Comparison of ENCODE assay signal across 8 cellular contexts in the genomic region with DNA sequence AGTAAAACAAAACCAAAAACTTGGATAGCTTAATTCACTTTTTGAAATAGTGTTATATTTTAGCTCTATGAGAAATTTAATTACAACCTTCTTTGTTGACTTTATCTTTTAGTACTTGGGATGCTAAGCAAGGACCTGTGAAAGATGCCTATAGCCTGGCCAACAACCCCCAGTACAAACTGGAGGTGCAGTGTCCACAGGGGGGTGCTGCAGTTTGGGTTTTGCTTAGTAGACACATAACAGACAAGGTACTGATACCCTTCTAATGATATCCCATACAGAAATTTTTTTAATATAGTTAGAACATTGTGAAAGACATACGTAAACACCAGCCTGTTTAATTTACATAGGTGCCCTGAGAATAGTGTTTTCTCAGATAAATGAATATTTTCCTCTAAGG. TPM values are rescaled to one million over a fixed set of nuclear protein-coding genes. Genes with fewer than 3 reads are reported as not detected.
DNase-seq lines count a peak whose midpoint lies in the region; ATAC-seq, FAIRE-seq and TF ChIP-seq lines count a peak whose summit lies in the region.

No MANE protein-coding gene starts in this region.

- peaks cover 32% of the 10 kb centered on the region for H3K36me3 Mint-ChIP-seq in activated naive CD4-positive, alpha-beta T cell treated with anti-CD3 and anti-CD28 coated beads, Interleukin-2, amount 10 ng/mL, durations not matched to agents 7 days and 5 days

- CTCF ChIA-PET in activated naive CD4-positive, alpha-beta T cell treated with anti-CD3 and anti-CD28 coated beads, Interleukin-2, amount 10 ng/mL, durations not matched to agents 7 days and 5 days (lab: Charles Lee) = interaction anchor here (0.7 to 2.3 kb wide), 3 partner anchors 41 to 165 kb away, joined by 4 to 7 read pairs (median 7); no protein-coding TSS in a partner anchor
- CTCF ChIA-PET in HepG2 (lab: Yijun Ruan, JAX; ENCODE audit: low intra/inter-chr PET ratio, low total read pairs) = no interaction called here

- in situ Hi-C loops in HepG2 (cut with HindIII; ENCODE audit: extremely low pct_ligation_motif_present, low pct_unique_long_range_greater_than_20kb) = no loop called here

- H3K9ac ChIP-seq in HepG2 (ENCODE audit: insufficient read depth, low read depth, low read length) = no peak overlapping the region

- H3K4me3 Mint-ChIP-seq in activated naive CD4-positive, alpha-beta T cell treated with anti-CD3 and anti-CD28 coated beads, Interleukin-2, amount 10 ng/mL, durations not matched to agents 7 days and 5 days = no peak overlapping the region

- intact Hi-C loops in HepG2 (cut with micrococcal nuclease; ENCODE audit: unreplicated experiment) = loop anchor here (5.0 kb wide), 1 partner anchor 34 kb away; the partner anchor contains the start of gene CAPN7

- H4K20me1 ChIP-seq in HepG2 (ENCODE audit: insufficient read depth, low read length) = no peaks in the 10 kb centered on the region

- no peak for FAIRE-seq in HepG2 (lab: Jason Lieb, UNC)

- peaks cover 5% of the 10 kb centered on the region for H3K4me1 Mint-ChIP-seq in activated naive CD4-positive, alpha-beta T cell treated with anti-CD3 and anti-CD28 coated beads, Interleukin-2, amount 10 ng/mL, durations not matched to agents 7 days and 5 days

- no peak overlapping the region for H2AFZ ChIP-seq in HepG2 (ENCODE audit: low read length)

- TF ChIP-seq POLR2A in HepG2 (IDR thresholded peaks at IDR 0.05; ENCODE audit: insufficient read depth in 1 of 2, low read depth in 2 of 2, low read length in 2 of 2) = no peak

- peak; percentile 32; the same call in 1 of the 2 replicates for TF ChIP-seq CTCF in HepG2 (CRISPR knock-in tag; IDR thresholded peaks at IDR 0.05)

- POLR2A ChIA-PET in HepG2 (lab: Yijun Ruan, JAX) = no interaction called here

- peak; percentile 70 for ATAC-seq in HepG2
- ATAC-seq in HG02588 (IDR thresholded peaks at IDR 0.05; ENCODE audit: unreplicated experiment) = no peak
- no peak for ATAC-seq in HG02678 (IDR thresholded peaks at IDR 0.05; ENCODE audit: unreplicated experiment)

- H3K79me2 ChIP-seq in HepG2 (ENCODE audit: insufficient read depth, low read length) = no peaks in the 10 kb centered on the region

- no peaks in the 10 kb centered on the region for H3K9me3 ChIP-seq in HepG2 (ENCODE audit: low read length)

- BruUV-seq in HepG2 (replicated peaks; lab: Mats Ljungman, UMichigan) = no TSS peak

- TF ChIP-seq EP300 in HepG2 (IDR thresholded peaks at IDR 0.05; ENCODE audit: low read depth in 2 of 2, low read length in 2 of 2) = no peak
- no peak for TF ChIP-seq EP300 in HepG2 (CRISPR knock-in tag; IDR thresholded peaks at IDR 0.05; ENCODE audit: borderline replicate concordance)

- no peaks in the 10 kb centered on the region for H3K9me3 Mint-ChIP-seq in activated naive CD4-positive, alpha-beta T cell treated with anti-CD3 and anti-CD28 coated beads, Interleukin-2, amount 10 ng/mL, durations not matched to agents 7 days and 5 days

- H3K36me3 ChIP-seq in HepG2 (replicated peaks in 1 of 2; ENCODE audit: control insufficient read depth in 1 of 2, insufficient read depth in 2 of 2, low read length in 2 of 2) = peaks cover 16 to 61% of the 10 kb centered on the region in 2 experiments

- 95% methylated on average over 1 of the region's 1 CpG for WGBS in HepG2 (ENCODE audit: low lambda C conversion rate)

- no peaks in the 10 kb centered on the region for H3K27me3 ChIP-seq in HepG2 (ENCODE audit: control insufficient read depth in 1 of 2, insufficient read depth in 2 of 2, low read length in 2 of 2)

- no peak overlapping the region for H3K27ac Mint-ChIP-seq in activated naive CD4-positive, alpha-beta T cell treated with anti-CD3 and anti-CD28 coated beads, Interleukin-2, amount 10 ng/mL, durations not matched to agents 7 days and 5 days

- no peak overlapping the region for H3K4me2 ChIP-seq in HepG2 (ENCODE audit: low read depth, low read length)

- no peak for TF ChIP-seq RAD21 in HepG2 (CRISPR knock-in tag; IDR thresholded peaks at IDR 0.05)

- DNase-seq in NCI-H1694 treated with DMSO at 0.1 percent for 48 hours (lab: John Stamatoyannopoulos, UW) (peak; percentile 1), NCI-H1694 (lab: John Stamatoyannopoulos, UW) (no peak), NCI-H460 (ENCODE audit: extremely low read depth, low read depth) (peak; percentile 6), HepG2 (ENCODE audit: low spot score) (no peak), occipital lobe (lab: John Stamatoyannopoulos, UW) (no peak)
- DNase-seq in activated naive CD4-positive, alpha-beta T cell treated with anti-CD3 and anti-CD28 coated beads, Interleukin-2, amount 10 ng/mL, durations not matched to agents 7 days and 5 days = peak; percentile 72

- H3K4me1 ChIP-seq in HepG2 (ENCODE audit: insufficient read depth, low read length) = no peaks in the 10 kb centered on the region

- no peak overlapping the region for H3K4me3 ChIP-seq in HepG2 (replicated peaks in 1 of 3; ENCODE audit: insufficient read depth in 1 of 3, low read depth in 2 of 3, low read length in 3 of 3)

- no peak overlapping the region for H3K27ac ChIP-seq in HepG2 (ENCODE audit: extremely low read length, insufficient read depth, low read length)

- H3K27me3 Mint-ChIP-seq in activated naive CD4-positive, alpha-beta T cell treated with anti-CD3 and anti-CD28 coated beads, Interleukin-2, amount 10 ng/mL, durations not matched to agents 7 days and 5 days = no peaks in the 10 kb centered on the region

TF ChIP-seq in HepG2, 621 proteins besides CTCF, POLR2A, EP300 and RAD21:
- TF ChIP-seq HDAC1 (CRISPR knock-in tag; IDR thresholded peaks at IDR 0.05) (no peak), MAFK (conservative IDR thresholded peaks at IDR 0.05 in 1 of 2, IDR thresholded peaks at IDR 0.05 in 1 of 2; ENCODE audit: low read length in 2 of 2) (peak in 1 of 2 experiments; percentile 24; a peak in 1 of 4 replicates), STAG1 (CRISPR knock-in tag; IDR thresholded peaks at IDR 0.05) (peak; percentile 19; the same call in 1 of the 2 replicates), ZNF609 (CRISPR knock-in tag; IDR thresholded peaks at IDR 0.05; ENCODE audit: borderline replicate concordance) (no peak)

RNA-seq across cellular contexts. Expression of gene CAPN7, which starts 35.3 kb away (rescaled TPM):
- total RNA-seq in NCI-H460 (2014; rRNA removed; shearing (Covaris generic)) = 25.1 and 30.3 TPM in 2 replicates
- 20.8 and 25.9 TPM in 2 replicates for polyA plus RNA-seq in NCI-H460 (2014; cell fraction: nucleus; rRNA removed)
- total RNA-seq in HepG2 (2016; rRNA removed; fragmentation: Illumina TruSeq; extraction: Trizol) (36.8 and 52.2 TPM in 2 replicates), occipital lobe (49.0 TPM)
- 12.2 and 14.2 TPM in 2 replicates for total RNA-seq in HepG2 (2016; cell fraction: cytosol; rRNA removed; fragmentation: Illumina TruSeq; extraction: Trizol; ENCODE audit: low read depth)
- total RNA-seq in HepG2 (2016; cell fraction: insoluble cytoplasmic fraction; rRNA removed; fragmentation: Illumina TruSeq; extraction: Trizol) = 37.8 and 54.6 TPM in 2 replicates
- 23.6 and 27.6 TPM in 2 replicates for total RNA-seq in HepG2 (2016; cell fraction: membrane; rRNA removed; fragmentation: Illumina TruSeq; extraction: Trizol)
- total RNA-seq in HepG2 (2016; cell fraction: nucleus; rRNA removed; fragmentation: Illumina TruSeq; extraction: Trizol) = 45.6 and 49.6 TPM in 2 replicates
- polyA plus RNA-seq in HepG2 (2011; rRNA removed) = 15.7 and 16.7 TPM in 2 replicates
- 9.4 and 11.4 TPM in 2 replicates for polyA plus RNA-seq in HepG2 (2011; cell fraction: cytosol; rRNA removed)
- polyA plus RNA-seq in HepG2 (2011; cell fraction: nucleus; rRNA removed) = 36.9 and 46.1 TPM in 2 replicates
- polyA plus RNA-seq in HepG2 (2012) = 22.7 and 25.6 TPM in 2 replicates
- 3.2 and 3.4 TPM in 2 replicates for polyA plus RNA-seq in HepG2 (2016; cell fraction: cytosol; fragmentation: Illumina TruSeq; extraction: Trizol; ENCODE audit: low read depth)
- polyA plus RNA-seq in HepG2 (2016; cell fraction: insoluble cytoplasmic fraction; fragmentation: Illumina TruSeq; extraction: Trizol; ENCODE audit: low read depth) = 35.3 and 39.5 TPM in 2 replicates
- 11.5 and 11.8 TPM in 2 replicates for polyA plus RNA-seq in HepG2 (2016; cell fraction: membrane; fragmentation: Illumina TruSeq; extraction: Trizol; ENCODE audit: low read depth)
- 29.5 and 33.2 TPM in 2 replicates for polyA plus RNA-seq in HepG2 (2016; cell fraction: nucleus; fragmentation: Illumina TruSeq; extraction: Trizol; ENCODE audit: insufficient read depth, low read depth)
- polyA minus RNA-seq in HepG2 (2011; rRNA and poly(A)+ RNA removed; ENCODE audit: low replicate concordance) = 20.1 and 20.5 TPM in 2 replicates
- polyA minus RNA-seq in HepG2 (2011; cell fraction: cytosol; rRNA and poly(A)+ RNA removed) = 13.6 and 21.3 TPM in 2 replicates
- polyA minus RNA-seq in HepG2 (2011; cell fraction: nucleus; rRNA and poly(A)+ RNA removed) = 94.9 and 101 TPM in 2 replicates

Comparison
In these comparisons a context has a peak if more than half of its experiments do, and no peak if none do; other contexts are left out.
1. DNase-seq: peak in NCI-H1694 treated with DMSO at 0.1 percent for 48 hours (single experiment), NCI-H460 (single experiment) and activated naive CD4-positive, alpha-beta T cell treated with anti-CD3 and anti-CD28 coated beads, Interleukin-2, amount 10 ng/mL, durations not matched to agents 7 days and 5 days (single experiment); none in NCI-H1694 (single experiment), HepG2 (single experiment) and occipital lobe (single experiment).